39 cellular contexts compared by ENCODE assay signal in genomic region chr13:85626603-85627002, GRCh38.
"Had no signal": no experiment of that assay in that cellular context is flagged by ENCODE, and none has a peak within 500 bp of the region (broad histone marks: within the 10 kb centered on the region; RNA-seq: fewer than 3 reads in every experiment).

No MANE protein-coding gene starts in this region.

- H3K4me3 ChIP-seq: adrenal gland, ascending aorta, body of pancreas, breast epithelium, cardiac muscle cell had no signal

- ATAC-seq: activated naive CD4-positive, alpha-beta T cell treated with anti-CD3 and anti-CD28 coated beads, Interleukin-2, amount 50 U/mL, for 72 hours; activated naive CD8-positive, alpha-beta T cell treated with anti-CD3 and anti-CD28 coated beads, Interleukin-2, amount 50 U/mL, for 24 hours; activated T-cell treated with anti-CD3 and anti-CD28 coated beads, Interleukin-2, amount 50 U/mL, for 4 hours; activated T-cell treated with anti-CD3 and anti-CD28 coated beads, Interleukin-2, amount 50 U/mL, for 72 hours; activated T-helper 17 cell treated with anti-CD3 and anti-CD28 coated beads, Interleukin-2, amount 50 U/mL, for 72 hours; body of pancreas had no signal

- H3K4me1 ChIP-seq: adrenal gland, ascending aorta, body of pancreas, breast epithelium had no signal

- H3K36me3 ChIP-seq: adrenal gland, ascending aorta, brain microvascular endothelial cell, breast epithelium, cardiac muscle cell had no signal

- FAIRE-seq: astrocyte, bronchial epithelial cell had no signal

- H3K4me1 Mint-ChIP-seq: activated naive CD4-positive, alpha-beta T cell treated with anti-CD3 and anti-CD28 coated beads, Interleukin-2, amount 50 U/mL, for 24 hours; activated naive CD8-positive, alpha-beta T cell treated with anti-CD3 and anti-CD28 coated beads for 36 hours; activated naive CD8-positive, alpha-beta T cell treated with anti-CD3 and anti-CD28 coated beads, Interleukin-2, amount 10 ng/mL, durations not matched to agents 7 days and 5 days; activated naive CD8-positive, alpha-beta T cell treated with anti-CD3 and anti-CD28 coated beads, Interleukin-2, amount 50 U/mL, for 24 hours; activated T-helper 17 cell treated with anti-CD3 and anti-CD28 coated beads, Interleukin-2, amount 50 U/mL, for 72 hours; brain; central memory CD8-positive, alpha-beta T cell had no signal

- H3K36me3 Mint-ChIP-seq: activated naive CD4-positive, alpha-beta T cell treated with anti-CD3 and anti-CD28 coated beads, Interleukin-2, amount 50 U/mL, for 24 hours; activated naive CD4-positive, alpha-beta T cell treated with anti-CD3 and anti-CD28 coated beads, Interleukin-2, amount 50 U/mL, for 72 hours; activated naive CD8-positive, alpha-beta T cell; activated naive CD8-positive, alpha-beta T cell treated with anti-CD3 and anti-CD28 coated beads for 36 hours; activated naive CD8-positive, alpha-beta T cell treated with anti-CD3 and anti-CD28 coated beads, Interleukin-2, amount 10 ng/mL, durations not matched to agents 7 days and 5 days; brain had no signal

- H3K27me3 Mint-ChIP-seq: activated naive CD4-positive, alpha-beta T cell treated with anti-CD3 and anti-CD28 coated beads, Interleukin-2, amount 50 U/mL, for 24 hours; activated naive CD8-positive, alpha-beta T cell; activated naive CD8-positive, alpha-beta T cell treated with anti-CD3 and anti-CD28 coated beads for 36 hours; activated naive CD8-positive, alpha-beta T cell treated with anti-CD3 and anti-CD28 coated beads, Interleukin-2, amount 10 ng/mL, durations not matched to agents 7 days and 5 days; activated naive CD8-positive, alpha-beta T cell treated with anti-CD3 and anti-CD28 coated beads, Interleukin-2, amount 50 U/mL, for 24 hours; activated T-cell treated with anti-CD3 and anti-CD28 coated beads, Interleukin-2, amount 50 U/mL, for 24 hours; activated T-helper 17 cell treated with anti-CD3 and anti-CD28 coated beads, Interleukin-2, amount 50 U/mL, for 72 hours; brain; central memory CD8-positive, alpha-beta T cell had no signal

- H3K9me3 ChIP-seq: adrenal gland, ascending aorta, body of pancreas, breast epithelium had no signal

- DNase-seq: activated effector memory CD4-positive, alpha-beta T cell treated with anti-CD3 and anti-CD28 coated beads, Interleukin-2, amount 50 U/mL, for 16 hours; activated effector memory CD4-positive, alpha-beta T cell treated with Interleukin-2 at 50 U/mL for 16 hours; activated gamma-delta T cell; activated gamma-delta T cell treated with Interleukin-2 at 50 U/mL for 16 hours; activated naive CD4-positive, alpha-beta T cell; activated naive CD4-positive, alpha-beta T cell treated with anti-CD3 and anti-CD28 coated beads for 36 hours; activated naive CD4-positive, alpha-beta T cell treated with anti-CD3 and anti-CD28 coated beads, Interleukin-2, amount 50 U/mL, for 16 hours; activated naive CD4-positive, alpha-beta T cell treated with Interleukin-2 at 50 U/mL for 16 hours; activated naive CD8-positive, alpha-beta T cell treated with anti-CD3 and anti-CD28 coated beads for 36 hours; activated naive CD8-positive, alpha-beta T cell treated with anti-CD3 and anti-CD28 coated beads, Interleukin-2, amount 10 ng/mL, durations not matched to agents 7 days and 5 days; activated naive CD8-positive, alpha-beta T cell treated with anti-CD3 and anti-CD28 coated beads, Interleukin-2, amount 50 U/mL, for 24 hours; activated T-cell treated with anti-CD3 and anti-CD28 coated beads, Interleukin-2, amount 50 U/mL, for 1 hour; activated T-cell treated with anti-CD3 and anti-CD28 coated beads, Interleukin-2, amount 50 U/mL, for 24 hours; activated T-cell treated with anti-CD3 and anti-CD28 coated beads, Interleukin-2, amount 50 U/mL, for 4 hours; activated T-cell treated with anti-CD3 and anti-CD28 coated beads, Interleukin-2, amount 50 U/mL, for 48 hours; activated T-cell treated with anti-CD3 and anti-CD28 coated beads, Interleukin-2, amount 50 U/mL, for 72 hours; adrenal gland; amniotic stem cell; amygdala; anterior cingulate cortex; aorta; body of pancreas; brain microvascular endothelial cell; caudate nucleus; central memory CD4-positive, alpha-beta T cell; cerebellar nuclear complex had no signal

- H3K27ac Mint-ChIP-seq: activated naive CD4-positive, alpha-beta T cell treated with anti-CD3 and anti-CD28 coated beads for 36 hours; activated naive CD4-positive, alpha-beta T cell treated with anti-CD3 and anti-CD28 coated beads, Interleukin-2, amount 50 U/mL, for 24 hours; activated naive CD4-positive, alpha-beta T cell treated with anti-CD3 and anti-CD28 coated beads, Interleukin-2, amount 50 U/mL, for 72 hours; activated naive CD8-positive, alpha-beta T cell; activated naive CD8-positive, alpha-beta T cell treated with anti-CD3 and anti-CD28 coated beads for 36 hours; activated naive CD8-positive, alpha-beta T cell treated with anti-CD3 and anti-CD28 coated beads, Interleukin-2, amount 10 ng/mL, durations not matched to agents 7 days and 5 days; activated naive CD8-positive, alpha-beta T cell treated with anti-CD3 and anti-CD28 coated beads, Interleukin-2, amount 50 U/mL, for 24 hours; activated T-cell treated with anti-CD3 and anti-CD28 coated beads, Interleukin-2, amount 50 U/mL, for 24 hours; activated T-cell treated with anti-CD3 and anti-CD28 coated beads, Interleukin-2, amount 50 U/mL, for 72 hours; activated T-helper 1 cell treated with anti-CD3 and anti-CD28 coated beads, Interleukin-12 subunit alpha, Interleukin-12 subunit beta, Interleukin-2, Interleukin-4 antibody, amounts not matched to agents 30 ng/mL and 10 ng/mL and 1 ng/mL, durations not matched to agents 14 hours and 24 hours and 36 hours; activated T-helper 17 cell treated with anti-CD3 and anti-CD28 coated beads, Interleukin-2, amount 50 U/mL, for 72 hours; activated T-helper 2 cell treated with anti-CD3 and anti-CD28 coated beads, Interferon-gamma antibody, Interleukin-2, Interleukin-4, amounts not matched to agents 10 μg/mL and 5 μg/mL and 100 μg/mL, durations not matched to agents 14 hours and 24 hours and 36 hours; brain had no signal

- H3K27ac ChIP-seq: adrenal gland, ascending aorta, body of pancreas, brain microvascular endothelial cell, breast epithelium, cardiac muscle cell had no signal

- H3K9me3 Mint-ChIP-seq: activated naive CD4-positive, alpha-beta T cell treated with anti-CD3 and anti-CD28 coated beads for 36 hours; activated naive CD4-positive, alpha-beta T cell treated with anti-CD3 and anti-CD28 coated beads, Interleukin-2, amount 50 U/mL, for 24 hours; activated naive CD8-positive, alpha-beta T cell treated with anti-CD3 and anti-CD28 coated beads for 36 hours; activated naive CD8-positive, alpha-beta T cell treated with anti-CD3 and anti-CD28 coated beads, Interleukin-2, amount 10 ng/mL, durations not matched to agents 7 days and 5 days; activated naive CD8-positive, alpha-beta T cell treated with anti-CD3 and anti-CD28 coated beads, Interleukin-2, amount 50 U/mL, for 24 hours; activated T-cell treated with anti-CD3 and anti-CD28 coated beads, Interleukin-2, amount 50 U/mL, for 24 hours; activated T-cell treated with anti-CD3 and anti-CD28 coated beads, Interleukin-2, amount 50 U/mL, for 4 hours; activated T-helper 1 cell treated with anti-CD3 and anti-CD28 coated beads, Interleukin-12 subunit alpha, Interleukin-12 subunit beta, Interleukin-2, Interleukin-4 antibody, amounts not matched to agents 30 ng/mL and 10 ng/mL and 1 ng/mL, durations not matched to agents 14 hours and 24 hours and 36 hours; activated T-helper 17 cell treated with anti-CD3 and anti-CD28 coated beads, Interleukin-2, amount 50 U/mL, for 72 hours; activated T-helper 2 cell treated with anti-CD3 and anti-CD28 coated beads, Interferon-gamma antibody, Interleukin-2, Interleukin-4, amounts not matched to agents 10 μg/mL and 5 μg/mL and 100 μg/mL, durations not matched to agents 14 hours and 24 hours and 36 hours; brain had no signal

- H3K4me3 Mint-ChIP-seq: activated naive CD4-positive, alpha-beta T cell treated with anti-CD3 and anti-CD28 coated beads for 36 hours; activated naive CD4-positive, alpha-beta T cell treated with anti-CD3 and anti-CD28 coated beads, Interleukin-2, amount 50 U/mL, for 24 hours; activated naive CD8-positive, alpha-beta T cell; activated naive CD8-positive, alpha-beta T cell treated with anti-CD3 and anti-CD28 coated beads for 36 hours; activated naive CD8-positive, alpha-beta T cell treated with anti-CD3 and anti-CD28 coated beads, Interleukin-2, amount 10 ng/mL, durations not matched to agents 7 days and 5 days; activated naive CD8-positive, alpha-beta T cell treated with anti-CD3 and anti-CD28 coated beads, Interleukin-2, amount 50 U/mL, for 24 hours; activated T-cell treated with anti-CD3 and anti-CD28 coated beads, Interleukin-2, amount 50 U/mL, for 24 hours; activated T-cell treated with anti-CD3 and anti-CD28 coated beads, Interleukin-2, amount 50 U/mL, for 4 hours; activated T-cell treated with anti-CD3 and anti-CD28 coated beads, Interleukin-2, amount 50 U/mL, for 72 hours; activated T-helper 1 cell treated with anti-CD3 and anti-CD28 coated beads, Interleukin-12 subunit alpha, Interleukin-12 subunit beta, Interleukin-2, Interleukin-4 antibody, amounts not matched to agents 30 ng/mL and 10 ng/mL and 1 ng/mL, durations not matched to agents 14 hours and 24 hours and 36 hours; activated T-helper 17 cell treated with anti-CD3 and anti-CD28 coated beads, Interleukin-2, amount 50 U/mL, for 72 hours; brain; central memory CD8-positive, alpha-beta T cell had no signal

- H3K27me3 ChIP-seq: adrenal gland, ascending aorta, body of pancreas, brain microvascular endothelial cell, breast epithelium had no signal
